In the genomic region with DNA sequence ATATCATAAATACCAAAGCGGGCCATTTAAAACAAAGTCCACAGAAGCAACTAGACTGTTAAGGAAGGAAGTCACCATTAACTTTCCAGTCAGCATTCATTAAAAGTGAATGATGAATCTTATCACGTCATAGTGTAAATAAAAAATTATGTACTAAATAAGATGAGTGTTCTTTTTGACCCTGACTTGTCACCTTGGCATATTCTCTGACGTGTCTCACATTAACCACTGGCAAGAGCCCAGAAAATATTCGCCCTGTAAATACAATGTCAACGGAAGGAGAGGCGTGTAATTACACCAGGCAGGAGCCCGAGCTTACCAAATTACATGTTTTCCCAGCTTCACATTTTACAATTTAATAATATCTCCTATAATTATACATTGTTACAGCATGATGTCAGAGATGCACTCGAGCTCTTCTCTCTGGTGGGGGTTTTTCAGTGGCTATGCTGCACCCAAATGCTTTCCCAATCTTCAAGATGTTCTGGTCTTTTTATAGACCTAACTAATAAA, we compare ENCODE assay signal across 12 cellular contexts. TPM values are rescaled to one million over a fixed set of nuclear protein-coding genes. Genes with fewer than 3 reads are reported as not detected.
A peak's percentile ranks its signal among the peaks of the same experiment; 100 is the strongest.
DNase-seq lines count a peak whose midpoint lies in the region; ATAC-seq and TF ChIP-seq lines count a peak whose summit lies in the region.
"Had no signal": no experiment of that assay in that cellular context is flagged by ENCODE, and none has a peak within 500 bp of the region (broad histone marks: within the 10 kb centered on the region; RNA-seq: fewer than 3 reads in every experiment).

No MANE protein-coding gene starts in this region.

- no peak for TF ChIP-seq CTCF in RWPE1 (conservative IDR thresholded peaks at IDR 0.05; ENCODE audit: low read depth)

- POLR2A ChIA-PET in HEK293T (lab: Yijun Ruan, JAX) = no interaction called here
- POLR2A ChIA-PET in RWPE1 (lab: Yijun Ruan, JAX; ENCODE audit: low non-redundant PET) = no interaction called here

- DNase-seq in HEK293T (ENCODE audit: extremely low spot score) = no peak
- DNase-seq in NCI-H146 treated with DMSO at 0.1 percent for 48 hours (lab: John Stamatoyannopoulos, UW; ENCODE audit: unreplicated experiment) = peak; percentile 71
- peak; percentile 50 for DNase-seq in RWPE1 (ENCODE audit: low spot score)
- DNase-seq in mucosa of gallbladder (ENCODE audit: low spot score) = peak; percentile 27
- DNase-seq in NCI-H524 treated with DMSO at 0.1 percent for 48 hours (lab: John Stamatoyannopoulos, UW) = no peak
- no peak for DNase-seq in activated CD4-positive, CD25-positive, alpha-beta regulatory T cell treated with anti-CD3 and anti-CD28 coated beads, Interleukin-2, amount 50 U/mL, for 72 hours
- DNase-seq: CD4-positive, alpha-beta T cell; glutamatergic neuron; transverse colon had no signal

- CTCF ChIA-PET in HEK293T (lab: Yijun Ruan, JAX) = interaction anchor here (1.6 kb wide), 1 partner anchor 11 kb away, joined by 3 read pairs; no protein-coding TSS in a partner anchor
- CTCF ChIA-PET in RWPE1 (lab: Yijun Ruan, JAX) = no interaction called here

- no peak overlapping the region for H3K27ac ChIP-seq in RWPE1
- H3K27ac ChIP-seq: neural progenitor cell had no signal

- ATAC-seq in HG03097 (IDR thresholded peaks at IDR 0.05; ENCODE audit: low FRiP score, unreplicated experiment) = no peak
- ATAC-seq in HG03196 (IDR thresholded peaks at IDR 0.05; ENCODE audit: unreplicated experiment) = no peak

TF ChIP-seq in HEK293T, 16 proteins besides CTCF, POLR2A, EP300 and RAD21:
- TF ChIP-seq, protein P1, sequence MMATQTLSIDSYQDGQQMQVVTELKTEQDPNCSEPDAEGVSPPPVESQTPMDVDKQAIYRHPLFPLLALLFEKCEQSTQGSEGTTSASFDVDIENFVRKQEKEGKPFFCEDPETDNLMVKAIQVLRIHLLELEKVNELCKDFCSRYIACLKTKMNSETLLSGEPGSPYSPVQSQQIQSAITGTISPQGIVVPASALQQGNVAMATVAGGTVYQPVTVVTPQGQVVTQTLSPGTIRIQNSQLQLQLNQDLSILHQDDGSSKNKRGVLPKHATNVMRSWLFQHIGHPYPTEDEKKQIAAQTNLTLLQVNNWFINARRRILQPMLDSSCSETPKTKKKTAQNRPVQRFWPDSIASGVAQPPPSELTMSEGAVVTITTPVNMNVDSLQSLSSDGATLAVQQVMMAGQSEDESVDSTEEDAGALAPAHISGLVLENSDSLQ (IDR thresholded peaks at IDR 0.05) = 0 out of 2 replicates have a peak, but pooled peaks have one; percentile 2
- TF ChIP-seq NFRKB (IDR thresholded peaks at IDR 0.05) (no peak), L3MBTL2 (conservative IDR thresholded peaks at IDR 0.05) (no peak), ELF4 (IDR thresholded peaks at IDR 0.05) (no peak), SP1 (IDR thresholded peaks at IDR 0.05) (no peak), FOXA1 (IDR thresholded peaks at IDR 0.05) (no peak), CTBP1 (IDR thresholded peaks at IDR 0.05; ENCODE audit: borderline replicate concordance) (no peak)

RNA-seq across cellular contexts. Expression of a gene that starts 29.3 kb away (rescaled TPM):
- total RNA-seq in mucosa of gallbladder = 1.6 TPM

RNA-seq across cellular contexts. Expression of a gene that starts 41.0 kb away (rescaled TPM):
- 27.7 TPM for total RNA-seq in mucosa of gallbladder

Comparison
In these comparisons a context has a peak if more than half of its experiments do, and no peak if none do; other contexts are left out.
1. DNase-seq: peak in NCI-H146 treated with DMSO at 0.1 percent for 48 hours (single experiment), RWPE1 (single experiment) and mucosa of gallbladder (single experiment); none in HEK293T (single experiment), NCI-H524 treated with DMSO at 0.1 percent for 48 hours (single experiment) and activated CD4-positive, CD25-positive, alpha-beta regulatory T cell treated with anti-CD3 and anti-CD28 coated beads, Interleukin-2, amount 50 U/mL, for 72 hours (single experiment).